In the genomic region with DNA sequence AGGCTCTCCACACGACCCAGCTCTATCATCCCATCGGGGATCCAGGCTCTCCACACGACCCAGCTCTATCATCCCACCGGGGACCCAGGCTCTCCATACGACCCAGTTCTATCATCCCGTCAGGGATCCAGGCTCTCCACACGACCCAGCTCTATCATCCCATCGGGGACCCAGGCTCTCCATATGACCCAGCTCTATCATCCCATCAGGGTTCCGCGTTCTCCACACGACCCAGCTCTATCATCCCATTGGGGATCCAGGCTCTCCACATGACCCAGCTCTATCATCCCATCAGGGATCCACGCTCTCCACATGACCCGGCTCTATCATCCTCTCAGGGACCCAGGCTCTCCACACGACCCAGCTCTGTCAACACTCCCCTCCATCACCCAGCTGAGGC, we compare ENCODE assay signal across 1 cellular context.
TF ChIP-seq lines count a peak whose summit lies in the region.

No MANE protein-coding gene starts in this region.

TF ChIP-seq in HEK293, 187 proteins besides CTCF, POLR2A, EP300 and RAD21:
- TF ChIP-seq, protein P1, sequence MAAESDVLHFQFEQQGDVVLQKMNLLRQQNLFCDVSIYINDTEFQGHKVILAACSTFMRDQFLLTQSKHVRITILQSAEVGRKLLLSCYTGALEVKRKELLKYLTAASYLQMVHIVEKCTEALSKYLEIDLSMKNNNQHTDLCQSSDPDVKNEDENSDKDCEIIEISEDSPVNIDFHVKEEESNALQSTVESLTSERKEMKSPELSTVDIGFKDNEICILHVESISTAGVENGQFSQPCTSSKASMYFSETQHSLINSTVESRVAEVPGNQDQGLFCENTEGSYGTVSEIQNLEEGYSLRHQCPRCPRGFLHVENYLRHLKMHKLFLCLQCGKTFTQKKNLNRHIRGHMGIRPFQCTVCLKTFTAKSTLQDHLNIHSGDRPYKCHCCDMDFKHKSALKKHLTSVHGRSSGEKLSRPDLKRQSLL (tag by site-specific recombination; IDR thresholded peaks at IDR 0.05): peak; percentile 98
